In the genomic region with DNA sequence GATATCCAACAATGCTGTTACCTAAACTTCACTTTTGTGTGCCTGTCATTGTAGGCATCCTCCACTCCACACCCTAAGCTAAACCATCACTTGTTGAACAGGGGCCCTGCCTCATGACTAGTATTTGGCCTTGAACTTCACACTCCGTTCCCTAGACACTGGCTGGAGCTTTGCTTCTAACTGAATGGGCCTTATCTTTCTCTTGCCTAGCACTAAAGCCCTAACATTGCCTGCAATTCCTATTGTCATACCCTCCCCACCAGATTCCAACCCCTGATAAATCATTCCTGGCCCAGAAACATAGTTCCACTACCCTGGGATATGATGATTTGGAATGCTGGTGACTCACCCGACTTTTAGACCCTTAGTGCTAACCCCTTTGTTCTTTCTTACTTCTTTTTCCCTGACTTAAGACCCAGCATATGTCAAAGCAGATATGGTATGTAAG, we compare ENCODE assay signal across 14 cellular contexts. TPM values are rescaled to one million over a fixed set of nuclear protein-coding genes. Genes with fewer than 3 reads are reported as not detected.
DNase-seq lines count a peak whose midpoint lies in the region; ATAC-seq, FAIRE-seq and TF ChIP-seq lines count a peak whose summit lies in the region.
"Had no signal": no experiment of that assay in that cellular context is flagged by ENCODE, and none has a peak within 500 bp of the region (broad histone marks: within the 10 kb centered on the region; RNA-seq: fewer than 3 reads in every experiment).

No MANE protein-coding gene starts in this region.

- H3K4me1 ChIP-seq in Caco-2 (peaks cover 51% of the 10 kb centered on the region), thyroid gland (no peaks in the 10 kb centered on the region), pancreas (no peaks in the 10 kb centered on the region)

- POLR2A ChIA-PET in Caco-2 (lab: Charles Lee) = no interaction called here

- CTCF ChIA-PET in Caco-2 (lab: Charles Lee) = interaction anchor here (0.7 to 1.1 kb wide), 2 partner anchors 86 to 559 kb away, joined by 3 read pairs; no protein-coding TSS in a partner anchor

- TF ChIP-seq CTCF in Caco-2 (IDR thresholded peaks at IDR 0.05; ENCODE audit: insufficient read depth in 1 of 2, low read depth in 1 of 2, low read length in 1 of 2, severe bottlenecking in 1 of 2, unreplicated experiment in 1 of 2) (no peak), GM13976 (IDR thresholded peaks at IDR 0.05; ENCODE audit: borderline replicate concordance, control extremely low read depth, extremely low read depth, insufficient read depth, missing control alignments) (no peak), thyroid gland (IDR thresholded peaks at IDR 0.05) (no peak), pancreas (IDR thresholded peaks at IDR 0.05) (no peak)

- no peak for ATAC-seq in naive B cell (ENCODE audit: low read depth in 2 of 2)
- no peak for ATAC-seq in pancreas
- no peak for ATAC-seq in GM21576 (IDR thresholded peaks at IDR 0.05; ENCODE audit: unreplicated experiment)
- ATAC-seq: Panc1 had no signal

- H3K27me3 ChIP-seq in Caco-2 (replicated peaks; ENCODE audit: control insufficient read depth, insufficient read depth, low read length) = no peaks in the 10 kb centered on the region
- no peaks in the 10 kb centered on the region for H3K27me3 ChIP-seq in thyroid gland
- H3K27me3 ChIP-seq in pancreas = no peaks in the 10 kb centered on the region
- H3K27me3 ChIP-seq: MG63 had no signal

- no peaks in the 10 kb centered on the region for H3K27me3 Mint-ChIP-seq in Caco-2 (ENCODE audit: insufficient read depth, unreplicated experiment)
- H3K27me3 Mint-ChIP-seq in naive B cell = no peaks in the 10 kb centered on the region

- H3K27ac Mint-ChIP-seq in Caco-2 (ENCODE audit: unreplicated experiment) (peak overlapping the region; percentile 23), naive B cell (peak overlapping the region in 4 of 6 donors; percentile 5 to 84 (median 42))

- in situ Hi-C loops in GM13976 (cut with MboI; ENCODE audit: low sequenced_read_pairs, unreplicated experiment) = loop anchor here (25.0 kb wide), 1 partner anchor 281 kb away; no protein-coding TSS in a partner anchor

- no peak overlapping the region for H3K4me3 Mint-ChIP-seq in Caco-2 (ENCODE audit: unreplicated experiment)
- peak overlapping the region in 1 of 8 donors; percentile 2 for H3K4me3 Mint-ChIP-seq in naive B cell

- intact Hi-C loops in Caco-2 (cut with micrococcal nuclease; ENCODE audit: unreplicated experiment) (no loop called here), thyroid gland (cut with DNase I) (no loop called here), pancreas (cut with DNase I) (no loop called here)

- 88 to 91% methylated on average over 2 of the region's 2 CpGs for WGBS in thyroid gland, 2 donors
- 61 to 73% methylated on average over 2 of the region's 2 CpGs for WGBS in pancreas, 2 donors

- DNase-seq in Caco-2 (peak; percentile 54 to 68), LHCN-M2 (ENCODE audit: low read depth) (peak; percentile 52), dermis blood vessel endothelial cell (peak; percentile 78), naive B cell (no peak), GM13976 (ENCODE audit: low spot score) (no peak), thyroid gland (no peak), pancreas (no peak)
- DNase-seq: activated CD4-positive, alpha-beta T cell treated with anti-CD3 and anti-CD28 coated beads, Interleukin-2, amount 50 U/mL, for 48 hours; activated naive CD4-positive, alpha-beta T cell; glutamatergic neuron; MG63 had no signal

- no peak for TF ChIP-seq POLR2A in thyroid gland (IDR thresholded peaks at IDR 0.05)

- peaks cover 53% of the 10 kb centered on the region for H3K4me1 Mint-ChIP-seq in Caco-2 (ENCODE audit: low read depth, unreplicated experiment)
- H3K4me1 Mint-ChIP-seq in naive B cell = peaks cover 4 to 23% (median 18%) of the 10 kb centered on the region in 3 donors

- H3K9me3 ChIP-seq in Caco-2 = no peaks in the 10 kb centered on the region
- no peaks in the 10 kb centered on the region for H3K9me3 ChIP-seq in thyroid gland
- no peaks in the 10 kb centered on the region for H3K9me3 ChIP-seq in pancreas
- H3K9me3 ChIP-seq: MG63 had no signal

- H3K36me3 Mint-ChIP-seq in Caco-2 (ENCODE audit: insufficient read depth, unreplicated experiment) = no peaks in the 10 kb centered on the region
- no peaks in the 10 kb centered on the region for H3K36me3 Mint-ChIP-seq in naive B cell

- H3K4me3 ChIP-seq in Caco-2 (ENCODE audit: low read depth, low read length) = no peak overlapping the region
- H3K4me3 ChIP-seq in thyroid gland (replicated peaks in 1 of 3) = no peak overlapping the region
- no peak overlapping the region for H3K4me3 ChIP-seq in pancreas
- H3K4me3 ChIP-seq: MG63 had no signal

- BruUV-seq in Caco-2 (replicated peaks; lab: Mats Ljungman, UMichigan) = no TSS peak

- H3K9me3 Mint-ChIP-seq in Caco-2 (ENCODE audit: unreplicated experiment) = no peaks in the 10 kb centered on the region
- H3K9me3 Mint-ChIP-seq in naive B cell = peaks cover 0 to 1% (median 0%) of the 10 kb centered on the region in 7 donors

- FAIRE-seq in pancreas (lab: Jason Lieb, UNC) = no peak
- FAIRE-seq: endometrium had no signal

- H3K36me3 ChIP-seq in Caco-2 (ENCODE audit: control insufficient read depth, insufficient read depth, low read length) (no peaks in the 10 kb centered on the region), thyroid gland (no peaks in the 10 kb centered on the region), pancreas (no peaks in the 10 kb centered on the region)
- H3K36me3 ChIP-seq: MG63 had no signal

- H3K27ac ChIP-seq in thyroid gland (no peak overlapping the region), pancreas (no peak overlapping the region)

RNA-seq across cellular contexts. Expression of a gene that starts 24.2 kb away (rescaled TPM):
- total RNA-seq in Caco-2 (2022) (3.2 and 4.6 TPM in 2 replicates), LHCN-M2 (2014; rRNA removed) (4.6 and 7.2 TPM in 2 replicates), dermis blood vessel endothelial cell (8.5 and 8.8 TPM in 2 replicates), thyroid gland (10 to 100 TPM; 14.0 to 33.6 (median 17.7) TPM), pancreas (10 to 100 TPM; 10.3 to 39.8 (median 14.3) TPM)
- polyA plus RNA-seq in LHCN-M2 (2012) = 0.75 TPM
- polyA plus RNA-seq in naive B cell (ENCODE audit: low read depth in 6 of 6) (not detected), pancreas (1 to 10 TPM; 3.9 to 6.0 TPM)

Comparison
In these comparisons a context has a peak if more than half of its experiments do, and no peak if none do; other contexts are left out.
1. DNase-seq: peak in Caco-2 (2 of 2), LHCN-M2 (single experiment) and dermis blood vessel endothelial cell (single experiment); none in naive B cell (single experiment), GM13976 (single experiment), thyroid gland (0 of 2) and pancreas (0 of 6).